In genomic region chr1:203187306-203188264, GRCh38 we compare ENCODE assay signal across 21 cellular contexts. TPM values are rescaled to one million over a fixed set of nuclear protein-coding genes. Genes with fewer than 3 reads are reported as not detected.
DNase-seq lines count a peak whose midpoint lies in the region; ATAC-seq and TF ChIP-seq lines count a peak whose summit lies in the region.
"Had no signal": no experiment of that assay in that cellular context is flagged by ENCODE, and none has a peak within 500 bp of the region (broad histone marks: within the 10 kb centered on the region; RNA-seq: fewer than 3 reads in every experiment).

No MANE protein-coding gene starts in this region.

- no peaks in the 10 kb centered on the region for H3K79me2 ChIP-seq in osteoblast (ENCODE audit: insufficient read depth, low read length)

- CTCF ChIA-PET in activated CD4-positive, alpha-beta T cell treated with anti-CD3 and anti-CD28 coated beads, Interleukin-2, amount 10 ng/mL, durations not matched to agents 7 days and 5 days (lab: Charles Lee): no interaction called here

- H4K20me1 ChIP-seq in BLaER1 (no peaks in the 10 kb centered on the region), osteoblast (ENCODE audit: insufficient read depth, low read length) (no peaks in the 10 kb centered on the region)

- H3K36me3 ChIP-seq in BLaER1: no peaks in the 10 kb centered on the region
- no peaks in the 10 kb centered on the region for H3K36me3 ChIP-seq in WERI-Rb-1
- no peaks in the 10 kb centered on the region for H3K36me3 ChIP-seq in osteoblast (ENCODE audit: insufficient read depth, low read length)

- TF ChIP-seq CTCF in WERI-Rb-1 (IDR thresholded peaks at IDR 0.05; ENCODE audit: low read depth, low read length) (no peak), fibroblast of villous mesenchyme (IDR thresholded peaks at IDR 0.05; ENCODE audit: insufficient read depth, low read depth, low read length) (no peak), osteoblast (IDR thresholded peaks at IDR 0.05; ENCODE audit: extremely low read depth, low read depth, low read length) (no peak)

- H3K27me3 Mint-ChIP-seq in activated CD4-positive, alpha-beta T cell treated with anti-CD3 and anti-CD28 coated beads, Interleukin-2, amount 10 ng/mL, durations not matched to agents 7 days and 5 days: peaks cover 2% of the 10 kb centered on the region

- no peak overlapping the region; the same call in 1 of the 2 replicates for H3K9ac ChIP-seq in BLaER1

- no peaks in the 10 kb centered on the region for H3K36me3 Mint-ChIP-seq in activated CD4-positive, alpha-beta T cell treated with anti-CD3 and anti-CD28 coated beads, Interleukin-2, amount 10 ng/mL, durations not matched to agents 7 days and 5 days (ENCODE audit: low read depth)
- H3K36me3 Mint-ChIP-seq: stimulated activated naive B cell treated with anti-CD40 and anti-IgM and Interleukin-4, amounts not matched to agents 10 μg/mL and 1 μg/mL and 100 μg/mL, for 72 hours had no signal

- ATAC-seq in HG03460 (IDR thresholded peaks at IDR 0.05; ENCODE audit: unreplicated experiment) (no peak), GM18870 (IDR thresholded peaks at IDR 0.05; ENCODE audit: unreplicated experiment) (no peak)
- ATAC-seq: HCT116; stimulated activated naive B cell treated with anti-CD40 and anti-IgM and Interleukin-4, amounts not matched to agents 10 μg/mL and 1 μg/mL and 100 μg/mL, for 72 hours had no signal

- H3K9me3 Mint-ChIP-seq in activated CD4-positive, alpha-beta T cell treated with anti-CD3 and anti-CD28 coated beads, Interleukin-2, amount 10 ng/mL, durations not matched to agents 7 days and 5 days: no peaks in the 10 kb centered on the region
- H3K9me3 Mint-ChIP-seq: stimulated activated naive B cell treated with anti-CD40 and anti-IgM and Interleukin-4, amounts not matched to agents 10 μg/mL and 1 μg/mL and 100 μg/mL, for 72 hours; T-helper 1 cell treated with Interleukin-12 subunit alpha and Interleukin-12 subunit beta and Interleukin-4 antibody, amounts not matched to agents 30 μg/mL and 1 μg/mL, for 36 hours had no signal

- POLR2A ChIA-PET in activated CD4-positive, alpha-beta T cell treated with anti-CD3 and anti-CD28 coated beads, Interleukin-2, amount 10 ng/mL, durations not matched to agents 7 days and 5 days (lab: Charles Lee): no interaction called here

- H3K9me3 ChIP-seq in BLaER1: no peaks in the 10 kb centered on the region
- H3K9me3 ChIP-seq in WERI-Rb-1 (ENCODE audit: severe bottlenecking): peaks cover 10% of the 10 kb centered on the region
- H3K9me3 ChIP-seq in osteoblast (ENCODE audit: low read depth, low read length): no peaks in the 10 kb centered on the region

- H3K27ac Mint-ChIP-seq in activated CD4-positive, alpha-beta T cell treated with anti-CD3 and anti-CD28 coated beads, Interleukin-2, amount 10 ng/mL, durations not matched to agents 7 days and 5 days: no peak overlapping the region
- H3K27ac Mint-ChIP-seq: stimulated activated naive B cell treated with anti-CD40 and anti-IgM and Interleukin-4, amounts not matched to agents 10 μg/mL and 1 μg/mL and 100 μg/mL, for 72 hours; T-helper 1 cell treated with Interleukin-12 subunit alpha and Interleukin-12 subunit beta and Interleukin-4 antibody, amounts not matched to agents 30 μg/mL and 1 μg/mL, for 36 hours had no signal

- peak overlapping the region; percentile 75 for H2AFZ ChIP-seq in osteoblast (ENCODE audit: low read length)

- DNase-seq in WERI-Rb-1: peak; percentile 52
- DNase-seq in fibroblast of villous mesenchyme (ENCODE audit: low read depth): peak; percentile 64
- peak; percentile 49 for DNase-seq in osteoblast (ENCODE audit: insufficient read length, low spot score, missing footprints)
- DNase-seq in NOMO-1 (lab: John Stamatoyannopoulos, UW; ENCODE audit: unreplicated experiment in 2 of 2): no peak
- DNase-seq in activated CD4-positive, alpha-beta T cell treated with anti-CD3 and anti-CD28 coated beads, Interleukin-2, amount 10 ng/mL, durations not matched to agents 7 days and 5 days: no peak
- DNase-seq: activated CD4-positive, alpha-beta T cell treated with anti-CD3 and anti-CD28 coated beads for 1 hour; activated naive CD4-positive, alpha-beta T cell treated with anti-CD3 and anti-CD28 coated beads, Interleukin-2, amount 50 U/mL, for 16 hours; effector memory CD4-positive, alpha-beta T cell; EL; NCI-H1105; NCI-H2171 treated with DMSO at 0.1 percent for 48 hours; NK-92 treated with Interleukin-12 subunit alpha and Interleukin-12 subunit beta, amount 100 ng/mL, for 24 hours; SHP77; stimulated activated naive B cell treated with anti-CD40 and anti-IgM and Interleukin-4, amounts not matched to agents 10 μg/mL and 1 μg/mL and 100 μg/mL, for 72 hours had no signal

- H3K27me3 ChIP-seq in BLaER1: no peaks in the 10 kb centered on the region
- H3K27me3 ChIP-seq in WERI-Rb-1 (ENCODE audit: insufficient read depth, low read depth, severe bottlenecking): no peaks in the 10 kb centered on the region
- H3K27me3 ChIP-seq in osteoblast (ENCODE audit: insufficient read depth, low read length): no peaks in the 10 kb centered on the region

- H3K4me1 Mint-ChIP-seq in activated CD4-positive, alpha-beta T cell treated with anti-CD3 and anti-CD28 coated beads, Interleukin-2, amount 10 ng/mL, durations not matched to agents 7 days and 5 days: no peaks in the 10 kb centered on the region

- H3K4me2 ChIP-seq in BLaER1: peak overlapping the region; percentile 74
- no peak overlapping the region for H3K4me2 ChIP-seq in osteoblast (ENCODE audit: insufficient read depth, low read length)

- H3K4me3 Mint-ChIP-seq in activated CD4-positive, alpha-beta T cell treated with anti-CD3 and anti-CD28 coated beads, Interleukin-2, amount 10 ng/mL, durations not matched to agents 7 days and 5 days: no peak overlapping the region
- H3K4me3 Mint-ChIP-seq: stimulated activated naive B cell treated with anti-CD40 and anti-IgM and Interleukin-4, amounts not matched to agents 10 μg/mL and 1 μg/mL and 100 μg/mL, for 72 hours; T-helper 1 cell treated with Interleukin-12 subunit alpha and Interleukin-12 subunit beta and Interleukin-4 antibody, amounts not matched to agents 30 μg/mL and 1 μg/mL, for 36 hours had no signal

- H3K4me1 ChIP-seq in BLaER1 (peaks cover 49% of the 10 kb centered on the region), osteoblast (ENCODE audit: insufficient read depth, low read length) (peaks cover 26% of the 10 kb centered on the region)

- H3K27ac ChIP-seq in BLaER1 (0 out of 2 replicates have a peak overlapping the region, but pooled peaks have one; percentile 20), WERI-Rb-1 (peak overlapping the region; percentile 92), osteoblast (ENCODE audit: low read depth, low read length) (no peak overlapping the region)

- H3K4me3 ChIP-seq in BLaER1 (no peak overlapping the region), WERI-Rb-1 (ENCODE audit: low read depth, low read length) (no peak overlapping the region), fibroblast of villous mesenchyme (ENCODE audit: low read depth, low read length) (no peak overlapping the region), osteoblast (ENCODE audit: insufficient read depth, low read length) (no peak overlapping the region)

RNA-seq across cellular contexts. Expression of gene CHI3L1, which starts 1.1 kb away (rescaled TPM):
- 15.8 and 136 TPM in 2 replicates for total RNA-seq in fibroblast of villous mesenchyme
- total RNA-seq in osteoblast: 273 and 932 TPM in 2 replicates
- not detected for total RNA-seq in activated CD4-positive, alpha-beta T cell treated with anti-CD3 and anti-CD28 coated beads, Interleukin-2, amount 10 ng/mL, durations not matched to agents 7 days and 5 days
- total RNA-seq: lung microvascular endothelial cell had no signal

RNA-seq across cellular contexts. Expression of gene MYBPH, which starts 12.0 kb away (rescaled TPM):
- 0.32 and 0.43 TPM in 2 replicates for total RNA-seq in fibroblast of villous mesenchyme
- total RNA-seq in osteoblast: under 0.01 and 0.29 TPM in 2 replicates
- not detected for total RNA-seq in activated CD4-positive, alpha-beta T cell treated with anti-CD3 and anti-CD28 coated beads, Interleukin-2, amount 10 ng/mL, durations not matched to agents 7 days and 5 days
- total RNA-seq: bronchial epithelial cell, lung microvascular endothelial cell had no signal

RNA-seq across cellular contexts. Expression of gene CHIT1, which starts 41.9 kb away (rescaled TPM):
- total RNA-seq in fibroblast of villous mesenchyme (under 0.01 TPM in 1 of 2 replicates, not detected in the other), osteoblast (under 0.01 TPM in 1 of 2 replicates, not detected in the other)
- total RNA-seq in activated CD4-positive, alpha-beta T cell treated with anti-CD3 and anti-CD28 coated beads, Interleukin-2, amount 10 ng/mL, durations not matched to agents 7 days and 5 days: under 1 TPM; 0.30 to 0.42 TPM
- total RNA-seq: lung microvascular endothelial cell had no signal

Comparison
In these comparisons a context has a peak if more than half of its experiments do, and no peak if none do; other contexts are left out.
1. DNase-seq: peak in WERI-Rb-1 (single experiment), fibroblast of villous mesenchyme (single experiment) and osteoblast (single experiment); none in NOMO-1 (0 of 2) and activated CD4-positive, alpha-beta T cell treated with anti-CD3 and anti-CD28 coated beads, Interleukin-2, amount 10 ng/mL, durations not matched to agents 7 days and 5 days (single experiment).
2. RNA of gene CHI3L1, which starts 1.1 kb away (total RNA-seq): 273 to 932 TPM in osteoblast and 15.8 to 136 TPM in fibroblast of villous mesenchyme; not detected in activated CD4-positive, alpha-beta T cell treated with anti-CD3 and anti-CD28 coated beads, Interleukin-2, amount 10 ng/mL, durations not matched to agents 7 days and 5 days; every median in the first group is over 10 times any median in the second.